In genomic region chr5:165196961-165197360, GRCh38 we compare ENCODE assay signal across 7 cellular contexts.
"Had no signal": no experiment of that assay in that cellular context is flagged by ENCODE, and none has a peak within 500 bp of the region (broad histone marks: within the 10 kb centered on the region; RNA-seq: fewer than 3 reads in every experiment).

No MANE protein-coding gene starts in this region.

- H3K4me3 ChIP-seq: GM23338 had no signal

- DNase-seq: H9, HFFc6, KBM-7 had no signal

- ATAC-seq: GM23338, HCT116, HepG2 had no signal

- H3K27ac ChIP-seq: HL-60 had no signal
